1 cellular context compared by ENCODE assay signal in genomic region chr2:111375320-111375883, GRCh38.
TF ChIP-seq lines count a peak whose summit lies in the region.

No MANE protein-coding gene starts in this region.

TF ChIP-seq in K562, 482 proteins besides CTCF, POLR2A, EP300 and RAD21 (continued from another document):
- TF ChIP-seq, protein P1, sequence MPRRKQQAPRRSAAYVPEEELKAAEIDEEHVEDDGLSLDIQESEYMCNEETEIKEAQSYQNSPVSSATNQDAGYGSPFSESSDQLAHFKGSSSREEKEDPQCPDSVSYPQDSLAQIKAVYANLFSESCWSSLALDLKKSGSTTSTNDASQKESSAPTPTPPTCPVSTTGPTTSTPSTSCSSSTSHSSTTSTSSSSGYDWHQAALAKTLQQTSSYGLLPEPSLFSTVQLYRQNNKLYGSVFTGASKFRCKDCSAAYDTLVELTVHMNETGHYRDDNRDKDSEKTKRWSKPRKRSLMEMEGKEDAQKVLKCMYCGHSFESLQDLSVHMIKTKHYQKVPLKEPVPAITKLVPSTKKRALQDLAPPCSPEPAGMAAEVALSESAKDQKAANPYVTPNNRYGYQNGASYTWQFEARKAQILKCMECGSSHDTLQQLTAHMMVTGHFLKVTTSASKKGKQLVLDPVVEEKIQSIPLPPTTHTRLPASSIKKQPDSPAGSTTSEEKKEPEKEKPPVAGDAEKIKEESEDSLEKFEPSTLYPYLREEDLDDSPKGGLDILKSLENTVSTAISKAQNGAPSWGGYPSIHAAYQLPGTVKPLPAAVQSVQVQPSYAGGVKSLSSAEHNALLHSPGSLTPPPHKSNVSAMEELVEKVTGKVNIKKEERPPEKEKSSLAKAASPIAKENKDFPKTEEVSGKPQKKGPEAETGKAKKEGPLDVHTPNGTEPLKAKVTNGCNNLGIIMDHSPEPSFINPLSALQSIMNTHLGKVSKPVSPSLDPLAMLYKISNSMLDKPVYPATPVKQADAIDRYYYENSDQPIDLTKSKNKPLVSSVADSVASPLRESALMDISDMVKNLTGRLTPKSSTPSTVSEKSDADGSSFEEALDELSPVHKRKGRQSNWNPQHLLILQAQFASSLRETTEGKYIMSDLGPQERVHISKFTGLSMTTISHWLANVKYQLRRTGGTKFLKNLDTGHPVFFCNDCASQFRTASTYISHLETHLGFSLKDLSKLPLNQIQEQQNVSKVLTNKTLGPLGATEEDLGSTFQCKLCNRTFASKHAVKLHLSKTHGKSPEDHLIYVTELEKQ (CRISPR knock-in tag; IDR thresholded peaks at IDR 0.05): 0 out of 2 replicates have a peak, but pooled peaks have one; percentile 33
- peak; percentile 27; the same call in 1 of the 2 replicates for TF ChIP-seq NFE2 (IDR thresholded peaks at IDR 0.05; ENCODE audit: low read depth)
TF ChIP-seq in K562: peak in this region for 20; not testable (repeated sequence) for 462.
